ENCODE assay signal across 8 cellular contexts in genomic region chr5:72847989-72848473, GRCh38. TPM values are rescaled to one million over a fixed set of nuclear protein-coding genes. Genes with fewer than 3 reads are reported as not detected.
A peak's percentile ranks its signal among the peaks of the same experiment; 100 is the strongest.
DNase-seq lines count a peak whose midpoint lies in the region; ATAC-seq, FAIRE-seq and TF ChIP-seq lines count a peak whose summit lies in the region.

No MANE protein-coding gene starts in this region.

- peaks cover 74% of the 10 kb centered on the region for H3K79me2 ChIP-seq in OCI-LY3 (ENCODE audit: low read length)

- H3K4me1 Mint-ChIP-seq in Calu3 (ENCODE audit: low read depth, unreplicated experiment): peaks cover 39% of the 10 kb centered on the region

- intact Hi-C loops in Calu3 (cut with micrococcal nuclease; ENCODE audit: unreplicated experiment) (loop anchor here (10.0 kb wide), 2 partner anchors 233 to 483 kb away; no protein-coding TSS in a partner anchor), mucosa of descending colon (cut with DNase I, micrococcal nuclease) (no loop called here)

- FAIRE-seq in HTR-8/SVneo (lab: Jason Lieb, UNC): peak; percentile 89

- H3K4me2 ChIP-seq in OCI-LY3 (ENCODE audit: low read length): peak overlapping the region; percentile 88

- H3K9me3 Mint-ChIP-seq in Calu3 (ENCODE audit: low read depth, unreplicated experiment): no peaks in the 10 kb centered on the region

- peaks cover 44% of the 10 kb centered on the region for H3K36me3 Mint-ChIP-seq in Calu3 (ENCODE audit: insufficient read depth, unreplicated experiment)

- CTCF ChIA-PET in Calu3 (lab: Charles Lee): interaction anchor here (0.5 kb wide), 1 partner anchor 377 kb away, joined by 7 read pairs; no protein-coding TSS in a partner anchor

- H4K20me1 ChIP-seq in OCI-LY3 (ENCODE audit: insufficient read depth, low read length): peaks cover 29% of the 10 kb centered on the region

- peak; percentile 94 for DNase-seq in Calu3
- DNase-seq in HTR-8/SVneo (ENCODE audit: insufficient read length, low spot score): peak; percentile 69
- DNase-seq in activated T-cell treated with anti-CD3 and anti-CD28 coated beads for 4 hours: peak; percentile 75
- DNase-seq in epithelial cell of prostate (ENCODE audit: low read depth, low spot score): peak; percentile 59
- peak; percentile 92 to 95 (median 93) for DNase-seq in mucosa of descending colon
- DNase-seq in stimulated activated CD8-positive, alpha-beta memory T cell treated with anti-CD3 and anti-CD28 coated beads, Interleukin-4, amount 100 ng/mL, for 1 hour (ENCODE audit: low read depth in 2 of 2, low spot score in 1 of 2): peak; percentile 69 to 73

- H3K9me3 ChIP-seq in OCI-LY3 (ENCODE audit: insufficient read depth, low read length): no peaks in the 10 kb centered on the region
- H3K9me3 ChIP-seq in mucosa of descending colon: no peaks in the 10 kb centered on the region

- peak overlapping the region; percentile 100 for H3K4me3 Mint-ChIP-seq in Calu3 (ENCODE audit: low read depth, unreplicated experiment)

- H3K9ac ChIP-seq in OCI-LY3 (ENCODE audit: low read length): peak overlapping the region; percentile 96

- H3K27ac Mint-ChIP-seq in Calu3 (ENCODE audit: unreplicated experiment): peak overlapping the region; percentile 94

- H3K36me3 ChIP-seq in OCI-LY3 (replicated peaks; ENCODE audit: low read depth, low read length): peaks cover 25% of the 10 kb centered on the region
- no peaks in the 10 kb centered on the region for H3K36me3 ChIP-seq in mucosa of descending colon (ENCODE audit: low read depth)

- ATAC-seq in GM21367 (IDR thresholded peaks at IDR 0.05; ENCODE audit: unreplicated experiment): peak; percentile 69
- peak; percentile 96 for ATAC-seq in mucosa of descending colon

- H3K27me3 Mint-ChIP-seq in Calu3 (ENCODE audit: unreplicated experiment): no peaks in the 10 kb centered on the region

- no peak overlapping the region for H2AFZ ChIP-seq in OCI-LY3 (ENCODE audit: low read depth, low read length)

- peaks cover 44% of the 10 kb centered on the region for H3K4me1 ChIP-seq in OCI-LY3 (ENCODE audit: low read length)
- H3K4me1 ChIP-seq in mucosa of descending colon (ENCODE audit: low read depth): peaks cover 30% of the 10 kb centered on the region

- BruUV-seq in Calu3 (replicated peaks; lab: Mats Ljungman, UMichigan): no TSS peak

- H3K4me3 ChIP-seq in OCI-LY3 (ENCODE audit: low read length) (peak overlapping the region; percentile 100), mucosa of descending colon (peak overlapping the region; percentile 76)

- TF ChIP-seq CTCF in Calu3 (IDR thresholded peaks at IDR 0.05; ENCODE audit: unreplicated experiment) (no peak), OCI-LY3 (IDR thresholded peaks at IDR 0.05; ENCODE audit: low read depth, low read length) (no peak), mucosa of descending colon (IDR thresholded peaks at IDR 0.05) (no peak)

- H3K27me3 ChIP-seq in OCI-LY3 (ENCODE audit: low read depth, low read length): no peaks in the 10 kb centered on the region

- H3K27ac ChIP-seq in OCI-LY3 (ENCODE audit: low read length) (peak overlapping the region; percentile 89), epithelial cell of prostate (peak overlapping the region; percentile 74)

RNA-seq across cellular contexts. Expression of gene TNPO1, which starts 31.6 kb away (rescaled TPM):
- total RNA-seq in Calu3 (2022) (138 TPM in 2 replicates), mucosa of descending colon (10 to 100 TPM; 69.4 to 95.1 (median 76.8) TPM)

Comparison
In these comparisons a context has a peak if more than half of its experiments do, and no peak if none do; other contexts are left out.
1. Peak in every context shown above with its lines: DNase-seq, ATAC-seq, H3K4me3 ChIP-seq and H3K27ac ChIP-seq.